In the genomic region with DNA sequence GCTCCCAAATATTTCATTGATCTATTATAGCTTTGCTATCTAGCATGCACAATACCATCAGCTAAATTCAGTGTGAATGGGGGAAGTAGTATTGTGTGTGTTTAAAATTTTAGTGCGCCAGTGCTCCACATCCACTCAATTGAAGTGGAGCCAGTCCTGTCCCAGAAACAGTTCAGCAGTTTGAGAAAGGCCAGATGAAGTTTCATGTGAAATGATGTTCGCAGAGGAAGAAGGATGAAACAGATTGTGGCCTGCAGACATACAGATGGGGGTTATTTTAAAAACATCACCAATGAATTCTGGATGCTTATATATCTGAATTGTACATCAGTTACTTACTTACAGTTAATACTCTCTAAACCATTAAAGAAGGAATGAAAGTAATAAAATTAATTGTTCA, we compare ENCODE assay signal across 34 cellular contexts.
"Had no signal": no experiment of that assay in that cellular context is flagged by ENCODE, and none has a peak within 500 bp of the region (broad histone marks: within the 10 kb centered on the region; RNA-seq: fewer than 3 reads in every experiment).

No MANE protein-coding gene starts in this region.

- H3K4me1 ChIP-seq: adrenal gland, body of pancreas, breast epithelium had no signal

- H3K9me3 Mint-ChIP-seq: activated B cell treated with CpG ODN at 0.5 μM for 24 hours; activated CD4-positive, alpha-beta memory T cell treated with anti-CD3 and anti-CD28 coated beads for 36 hours; activated CD8-positive, alpha-beta T cell treated with anti-CD3 and anti-CD28 coated beads for 36 hours; activated naive CD4-positive, alpha-beta T cell treated with anti-CD3 and anti-CD28 coated beads for 36 hours; activated naive CD8-positive, alpha-beta T cell treated with anti-CD3 and anti-CD28 coated beads for 36 hours; activated T-cell treated with anti-CD3 and anti-CD28 coated beads, Interleukin-2, amount 50 U/mL, for 72 hours; activated T-helper 1 cell treated with anti-CD3 and anti-CD28 coated beads, Interleukin-12 subunit alpha, Interleukin-12 subunit beta, Interleukin-2, Interleukin-4 antibody, amounts not matched to agents 30 ng/mL and 10 ng/mL and 1 ng/mL, durations not matched to agents 14 hours and 24 hours and 36 hours; T-helper 1 cell treated with Interleukin-12 subunit alpha and Interleukin-12 subunit beta and Interleukin-4 antibody, amounts not matched to agents 30 μg/mL and 1 μg/mL, for 36 hours; T-helper 2 cell treated with Interferon-gamma antibody and Interleukin-4, amounts not matched to agents 5 μg/mL and 100 μg/mL, for 36 hours had no signal

- H3K27me3 ChIP-seq: adrenal gland, body of pancreas, brain microvascular endothelial cell, breast epithelium had no signal

- H3K9me3 ChIP-seq: adrenal gland, body of pancreas, breast epithelium had no signal

- H3K4me3 ChIP-seq: adrenal gland, body of pancreas, breast epithelium had no signal

- H3K27ac Mint-ChIP-seq: activated B cell treated with CpG ODN at 0.5 μM for 24 hours; activated CD4-positive, alpha-beta memory T cell treated with anti-CD3 and anti-CD28 coated beads for 36 hours; activated CD4-positive, alpha-beta T cell treated with anti-CD3 and anti-CD28 coated beads, Interleukin-2, amount 10 ng/mL, durations not matched to agents 24 days and 14 days; activated CD8-positive, alpha-beta T cell treated with anti-CD3 and anti-CD28 coated beads for 36 hours; activated naive CD4-positive, alpha-beta T cell treated with anti-CD3 and anti-CD28 coated beads for 36 hours; activated naive CD4-positive, alpha-beta T cell treated with anti-CD3 and anti-CD28 coated beads, Interleukin-2, amount 50 U/mL, for 72 hours; activated naive CD8-positive, alpha-beta T cell treated with anti-CD3 and anti-CD28 coated beads for 36 hours; activated T-cell treated with anti-CD3 and anti-CD28 coated beads, Interleukin-2, amount 50 U/mL, for 72 hours; activated T-helper 1 cell treated with anti-CD3 and anti-CD28 coated beads, Interleukin-12 subunit alpha, Interleukin-12 subunit beta, Interleukin-2, Interleukin-4 antibody, amounts not matched to agents 30 ng/mL and 10 ng/mL and 1 ng/mL, durations not matched to agents 14 hours and 24 hours and 36 hours; activated T-helper 17 cell treated with anti-CD3 and anti-CD28 coated beads, Interleukin-2, amount 50 U/mL, for 72 hours; T-helper 1 cell treated with Interleukin-12 subunit alpha and Interleukin-12 subunit beta and Interleukin-4 antibody, amounts not matched to agents 30 μg/mL and 1 μg/mL, for 36 hours; T-helper 2 cell treated with Interferon-gamma antibody and Interleukin-4, amounts not matched to agents 5 μg/mL and 100 μg/mL, for 36 hours had no signal

- H3K36me3 Mint-ChIP-seq: activated CD4-positive, alpha-beta memory T cell treated with anti-CD3 and anti-CD28 coated beads for 36 hours; activated naive CD4-positive, alpha-beta T cell treated with anti-CD3 and anti-CD28 coated beads, Interleukin-2, amount 50 U/mL, for 72 hours; activated naive CD8-positive, alpha-beta T cell treated with anti-CD3 and anti-CD28 coated beads for 36 hours had no signal

- DNase-seq: activated B cell treated with CpG ODN at 0.5 μM for 24 hours; activated CD4-positive, alpha-beta memory T cell treated with anti-CD3 and anti-CD28 coated beads for 36 hours; activated CD4-positive, alpha-beta T cell treated with anti-CD3 and anti-CD28 coated beads for 4 hours; activated CD4-positive, alpha-beta T cell treated with anti-CD3 and anti-CD28 coated beads, Interleukin-2, amount 10 ng/mL, durations not matched to agents 24 days and 14 days; activated CD4-positive, alpha-beta T cell treated with anti-CD3 and anti-CD28 coated beads, Interleukin-2, amount 50 U/mL, for 1 hour; activated CD4-positive, alpha-beta T cell treated with anti-CD3 and anti-CD28 coated beads, Interleukin-2, amount 50 U/mL, for 4 hours; activated CD4-positive, CD25-positive, alpha-beta regulatory T cell treated with anti-CD3 and anti-CD28 coated beads, Interleukin-2, amount 50 U/mL, for 72 hours; activated CD8-positive, alpha-beta memory T cell treated with anti-CD3 and anti-CD28 coated beads, Interleukin-2, amount 50 U/mL, for 4 hours; activated CD8-positive, alpha-beta T cell treated with anti-CD3 and anti-CD28 coated beads for 36 hours; activated effector memory CD4-positive, alpha-beta T cell treated with anti-CD3 and anti-CD28 coated beads, Interleukin-2, amount 50 U/mL, for 16 hours; activated gamma-delta T cell treated with Interleukin-2 at 50 U/mL for 16 hours; activated naive CD4-positive, alpha-beta T cell; activated naive CD4-positive, alpha-beta T cell treated with anti-CD3 and anti-CD28 coated beads for 36 hours; activated naive CD4-positive, alpha-beta T cell treated with anti-CD3 and anti-CD28 coated beads, Interleukin-2, amount 50 U/mL, for 16 hours; activated naive CD8-positive, alpha-beta T cell treated with anti-CD3 and anti-CD28 coated beads for 36 hours; activated T-cell treated with anti-CD3 and anti-CD28 coated beads for 4 hours; activated T-cell treated with anti-CD3 and anti-CD28 coated beads, Interleukin-2, amount 50 U/mL, for 1 hour; activated T-cell treated with anti-CD3 and anti-CD28 coated beads, Interleukin-2, amount 50 U/mL, for 4 hours; activated T-cell treated with anti-CD3 and anti-CD28 coated beads, Interleukin-2, amount 50 U/mL, for 72 hours; adrenal gland; amniotic stem cell; aorta; body of pancreas; brain microvascular endothelial cell; central memory CD4-positive, alpha-beta T cell; T-helper 2 cell; T-helper 9 cell had no signal

- H3K36me3 ChIP-seq: adrenal gland, brain microvascular endothelial cell, breast epithelium had no signal

- H3K27ac ChIP-seq: adrenal gland, body of pancreas, brain microvascular endothelial cell, breast epithelium, VCaP had no signal

- ATAC-seq: activated CD8-positive, alpha-beta T cell treated with anti-CD3 and anti-CD28 coated beads for 36 hours; activated naive CD4-positive, alpha-beta T cell treated with anti-CD3 and anti-CD28 coated beads, Interleukin-2, amount 50 U/mL, for 72 hours; activated T-cell treated with anti-CD3 and anti-CD28 coated beads, Interleukin-2, amount 50 U/mL, for 4 hours; activated T-cell treated with anti-CD3 and anti-CD28 coated beads, Interleukin-2, amount 50 U/mL, for 72 hours; activated T-helper 17 cell treated with anti-CD3 and anti-CD28 coated beads, Interleukin-2, amount 50 U/mL, for 72 hours; body of pancreas had no signal

- H3K4me3 Mint-ChIP-seq: activated B cell treated with CpG ODN at 0.5 μM for 24 hours; activated CD4-positive, alpha-beta memory T cell treated with anti-CD3 and anti-CD28 coated beads for 36 hours; activated CD4-positive, alpha-beta T cell treated with anti-CD3 and anti-CD28 coated beads, Interleukin-2, amount 10 ng/mL, durations not matched to agents 24 days and 14 days; activated CD8-positive, alpha-beta T cell treated with anti-CD3 and anti-CD28 coated beads for 36 hours; activated naive CD4-positive, alpha-beta T cell treated with anti-CD3 and anti-CD28 coated beads for 36 hours; activated naive CD8-positive, alpha-beta T cell treated with anti-CD3 and anti-CD28 coated beads for 36 hours; activated T-cell treated with anti-CD3 and anti-CD28 coated beads, Interleukin-2, amount 50 U/mL, for 4 hours; activated T-cell treated with anti-CD3 and anti-CD28 coated beads, Interleukin-2, amount 50 U/mL, for 72 hours; activated T-helper 1 cell treated with anti-CD3 and anti-CD28 coated beads, Interleukin-12 subunit alpha, Interleukin-12 subunit beta, Interleukin-2, Interleukin-4 antibody, amounts not matched to agents 30 ng/mL and 10 ng/mL and 1 ng/mL, durations not matched to agents 14 hours and 24 hours and 36 hours; activated T-helper 17 cell treated with anti-CD3 and anti-CD28 coated beads, Interleukin-2, amount 50 U/mL, for 72 hours; T-helper 1 cell treated with Interleukin-12 subunit alpha and Interleukin-12 subunit beta and Interleukin-4 antibody, amounts not matched to agents 30 μg/mL and 1 μg/mL, for 36 hours; T-helper 2 cell treated with Interferon-gamma antibody and Interleukin-4, amounts not matched to agents 5 μg/mL and 100 μg/mL, for 36 hours had no signal

- H3K4me1 Mint-ChIP-seq: activated B cell treated with CpG ODN at 0.5 μM for 24 hours; activated CD4-positive, alpha-beta T cell treated with anti-CD3 and anti-CD28 coated beads, Interleukin-2, amount 10 ng/mL, durations not matched to agents 24 days and 14 days; activated naive CD8-positive, alpha-beta T cell treated with anti-CD3 and anti-CD28 coated beads for 36 hours; activated T-helper 17 cell treated with anti-CD3 and anti-CD28 coated beads, Interleukin-2, amount 50 U/mL, for 72 hours had no signal
